Comparison of ENCODE assay signal across 22 cellular contexts in genomic region chr1:29831500-29832117, GRCh38.
"Had no signal": no experiment of that assay in that cellular context is flagged by ENCODE, and none has a peak within 500 bp of the region (broad histone marks: within the 10 kb centered on the region; RNA-seq: fewer than 3 reads in every experiment).

No MANE protein-coding gene starts in this region.

- ATAC-seq: foreskin keratinocyte; gastroesophageal sphincter; heart right ventricle; natural killer cell; psoas muscle; right lobe of liver; stimulated activated naive B cell treated with anti-CD40 and anti-IgM and Interleukin-4, amounts not matched to agents 10 μg/mL and 1 μg/mL and 100 μg/mL, for 72 hours; stimulated activated naive CD8-positive, alpha-beta T cell treated with anti-CD3 and anti-CD28 coated beads, Interleukin-15, amount 100 ng/mL, for 72 hours had no signal

- H3K4me1 ChIP-seq: esophagus muscularis mucosa, foreskin keratinocyte, gastroesophageal sphincter, heart right ventricle, psoas muscle, right lobe of liver, suprapubic skin had no signal

- H3K27ac ChIP-seq: dorsolateral prefrontal cortex, epithelial cell of prostate, esophagus muscularis mucosa, foreskin keratinocyte, gastroesophageal sphincter, heart right ventricle, ovary, psoas muscle, right lobe of liver, suprapubic skin had no signal

- H3K27me3 ChIP-seq: ovary, right lobe of liver had no signal

- H3K9me3 ChIP-seq: esophagus muscularis mucosa, gastroesophageal sphincter, heart right ventricle, ovary, psoas muscle, right lobe of liver, suprapubic skin had no signal

- H3K36me3 ChIP-seq: esophagus muscularis mucosa, gastroesophageal sphincter, heart right ventricle, ovary, right lobe of liver, suprapubic skin had no signal

- DNase-seq: cerebellar nuclear complex; effector CD4-positive, alpha-beta T cell; foreskin keratinocyte; heart right ventricle; hippocampal formation; natural killer cell; occipital lobe; ovary; psoas muscle; right lobe of liver; small intestine; stimulated activated CD4-positive, alpha-beta T cell treated with anti-CD3 and anti-CD28 coated beads, Interleukin-15, amount 100 ng/mL, for 24 hours; stimulated activated CD4-positive, alpha-beta T cell treated with anti-CD3 and anti-CD28 coated beads, Interleukin-2, amount 100 ng/mL, for 48 hours; stimulated activated naive B cell treated with anti-CD40 and anti-IgM and Interleukin-4, amounts not matched to agents 10 μg/mL and 1 μg/mL and 100 μg/mL, for 72 hours; stimulated activated naive CD8-positive, alpha-beta T cell treated with anti-CD3 and anti-CD28 coated beads, Interleukin-15, amount 100 ng/mL, for 72 hours; trophoblast cell had no signal

- H3K4me3 ChIP-seq: dorsolateral prefrontal cortex, esophagus muscularis mucosa, gastroesophageal sphincter, heart right ventricle, lung, ovary, psoas muscle, right lobe of liver, suprapubic skin had no signal
